ENCODE assay signal across 22 cellular contexts in the genomic region with DNA sequence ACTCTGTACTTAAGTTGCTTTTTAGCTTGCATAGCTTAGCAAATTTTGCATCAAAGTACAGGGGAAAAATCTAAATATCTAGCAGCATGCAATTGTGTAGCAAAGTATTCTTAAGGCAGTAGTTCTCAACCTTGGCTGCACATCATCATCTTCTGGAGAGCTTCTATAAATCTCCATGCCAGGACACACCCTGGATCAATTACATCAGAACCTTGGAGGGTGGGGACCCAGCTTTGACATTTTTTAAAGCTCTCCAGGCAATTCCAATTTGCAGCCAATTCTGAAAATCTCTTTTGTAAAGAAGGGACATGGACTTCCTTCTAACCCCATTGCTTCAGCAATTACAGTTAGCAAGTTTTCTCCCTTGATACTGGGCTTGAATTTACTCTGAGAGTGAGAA.
"Had no signal": no experiment of that assay in that cellular context is flagged by ENCODE, and none has a peak within 500 bp of the region (broad histone marks: within the 10 kb centered on the region; RNA-seq: fewer than 3 reads in every experiment).

No MANE protein-coding gene starts in this region.

- ATAC-seq: effector memory CD8-positive, alpha-beta T cell; left lobe of liver had no signal

- H3K9ac ChIP-seq: parathyroid adenoma had no signal

- H3K27me3 Mint-ChIP-seq: memory B cell had no signal

- H3K4me1 Mint-ChIP-seq: memory B cell had no signal

- H3K9me3 Mint-ChIP-seq: memory B cell, naive B cell, nephron progenitor cell, type B pancreatic cell had no signal

- H3K36me3 ChIP-seq: esophagus squamous epithelium, heart right ventricle, lower lobe of right lung, stomach had no signal

- DNase-seq: caudate nucleus; cortex of kidney; effector memory CD8-positive, alpha-beta T cell; esophagus squamous epithelium; foreskin melanocyte; heart right ventricle; hypothalamus; kidney glomerular epithelial cell; lower lobe of right lung; midbrain; naive B cell; nephron progenitor cell; psoas muscle; retina; small intestine; stimulated activated CD4-positive, alpha-beta T cell treated with anti-CD3 and anti-CD28 coated beads, Interleukin-12 subunit alpha, Interleukin-12 subunit beta, amount 100 ng/mL, for 4 hours; stimulated activated naive CD4-positive, alpha-beta T cell; stomach had no signal

- H3K36me3 Mint-ChIP-seq: memory B cell, naive B cell, type B pancreatic cell had no signal

- H3K4me1 ChIP-seq: lower lobe of right lung, parathyroid adenoma, psoas muscle, stomach had no signal

- H3K4me3 Mint-ChIP-seq: effector memory CD8-positive, alpha-beta T cell; memory B cell; naive B cell; nephron progenitor cell; type B pancreatic cell had no signal

- H3K9me3 ChIP-seq: esophagus squamous epithelium, heart right ventricle, lower lobe of right lung, psoas muscle, stomach had no signal

- H3K27ac ChIP-seq: lower lobe of right lung, parathyroid adenoma, psoas muscle had no signal

- H3K27ac Mint-ChIP-seq: effector memory CD8-positive, alpha-beta T cell; memory B cell; naive B cell; nephron progenitor cell; type B pancreatic cell had no signal

- H3K27me3 ChIP-seq: esophagus squamous epithelium, heart right ventricle, stomach had no signal

- H3K4me3 ChIP-seq: esophagus squamous epithelium, heart right ventricle, lower lobe of right lung, psoas muscle, stomach had no signal
